ENCODE assay signal across 8 cellular contexts in genomic region chr5:157312492-157312891, GRCh38. TPM values are rescaled to one million over a fixed set of nuclear protein-coding genes. Genes with fewer than 3 reads are reported as not detected.
DNase-seq lines count a peak whose midpoint lies in the region; ATAC-seq and TF ChIP-seq lines count a peak whose summit lies in the region.

No MANE protein-coding gene starts in this region.

- H3K4me1 ChIP-seq in DND-41 (ENCODE audit: insufficient read depth, low read length) (no peaks in the 10 kb centered on the region), gastrocnemius medialis (no peaks in the 10 kb centered on the region)

- no peak overlapping the region for H3K9ac ChIP-seq in DND-41 (ENCODE audit: low read depth, low read length)

- H3K27ac ChIP-seq in DND-41 (ENCODE audit: low read length) (no peak overlapping the region), gastrocnemius medialis (no peak overlapping the region)

- H3K79me2 ChIP-seq in DND-41 (ENCODE audit: insufficient read depth, low read length), result no peaks in the 10 kb centered on the region; the same call in 1 of the 2 replicates

- no peak overlapping the region for H3K4me3 ChIP-seq in DND-41 (ENCODE audit: low read depth in 1 of 2, low read length in 2 of 2)
- H3K4me3 ChIP-seq in gastrocnemius medialis, result no peak overlapping the region

- TF ChIP-seq POLR2A in gastrocnemius medialis (IDR thresholded peaks at IDR 0.05), result no peak

- H3K36me3 ChIP-seq in DND-41 (ENCODE audit: insufficient read depth, low read length) (peaks cover 94% of the 10 kb centered on the region), gastrocnemius medialis (no peaks in the 10 kb centered on the region)

- DNase-seq in DND-41 (peak; percentile 64), SHP77 (lab: John Stamatoyannopoulos, UW) (peak; percentile 40 to 57), glomerular visceral epithelial cell (ENCODE audit: extremely low spot score) (peak; percentile 76), gastrocnemius medialis (no peak), KG1 (lab: John Stamatoyannopoulos, UW) (no peak)
- DNase-seq in activated naive CD4-positive, alpha-beta T cell (lab: John Stamatoyannopoulos, UW), result peak in 3 of 4 experiments; percentile 4 to 38 (median 27)

- H4K20me1 ChIP-seq in DND-41 (ENCODE audit: insufficient read depth, low read length), result no peaks in the 10 kb centered on the region

- no peak overlapping the region for H2AFZ ChIP-seq in DND-41 (ENCODE audit: low read depth, low read length)

- no peak overlapping the region for H3K4me2 ChIP-seq in DND-41 (ENCODE audit: insufficient read depth, low read length)

- H3K9me3 ChIP-seq in DND-41 (ENCODE audit: insufficient read depth, low read length, severe bottlenecking) (no peaks in the 10 kb centered on the region), gastrocnemius medialis (no peaks in the 10 kb centered on the region)

- no peaks in the 10 kb centered on the region for H3K27me3 ChIP-seq in DND-41 (ENCODE audit: insufficient read depth, low read length, poor library complexity)
- no peaks in the 10 kb centered on the region for H3K27me3 ChIP-seq in gastrocnemius medialis

- in situ Hi-C loops in gastrocnemius medialis (cut with MboI; ENCODE audit: low sequenced_read_pairs in 4 of 4), result loop anchor here in 1 of 4 donors (5.0 kb wide), 1 partner anchor 60 kb away; no protein-coding TSS in a partner anchor

- peak; percentile 80 for TF ChIP-seq CTCF in DND-41 (IDR thresholded peaks at IDR 0.05; ENCODE audit: borderline replicate concordance, extremely low read depth, low read length, poor library complexity, severe bottlenecking)
- TF ChIP-seq CTCF in gastrocnemius medialis (IDR thresholded peaks at IDR 0.05 in 4 of 5, conservative IDR thresholded peaks at IDR 0.05 in 1 of 5), result peak in 4 of 5 experiments; percentile 3 to 57 (median 44)

- intact Hi-C loops in gastrocnemius medialis (cut with DNase I; ENCODE audit: low total_unique reads), result loop anchor here (1.0 kb wide), 1 partner anchor 59 kb away; no protein-coding TSS in a partner anchor

- ATAC-seq in DND-41 (ENCODE audit: insufficient read depth, low read depth) (peak; percentile 88), GM19455 (IDR thresholded peaks at IDR 0.05; ENCODE audit: unreplicated experiment) (peak; percentile 72), HG03558 (IDR thresholded peaks at IDR 0.05; ENCODE audit: extremely low read depth, unreplicated experiment) (peak; percentile 79), gastrocnemius medialis (peak; percentile 23 to 61)

RNA-seq across cellular contexts. Expression of gene CYFIP2, which starts 46.6 kb away (rescaled TPM):
- 10 to 100 TPM in 2 of 4 donors, 1 to 10 TPM in 2; 5.9 to 15.5 (median 10.7) TPM for total RNA-seq in gastrocnemius medialis

Comparison
In these comparisons a context has a peak if more than half of its experiments do, and no peak if none do; other contexts are left out.
1. DNase-seq: peak in DND-41 (single experiment), SHP77 (2 of 2), activated naive CD4-positive, alpha-beta T cell (3 of 4) and glomerular visceral epithelial cell (single experiment); none in gastrocnemius medialis (0 of 2) and KG1 (single experiment).
2. Peak in every context shown above with its lines, with median percentiles within 50 percentile points of each other: ATAC-seq.